Comparison of ENCODE assay signal across 1 cellular context in the genomic region with DNA sequence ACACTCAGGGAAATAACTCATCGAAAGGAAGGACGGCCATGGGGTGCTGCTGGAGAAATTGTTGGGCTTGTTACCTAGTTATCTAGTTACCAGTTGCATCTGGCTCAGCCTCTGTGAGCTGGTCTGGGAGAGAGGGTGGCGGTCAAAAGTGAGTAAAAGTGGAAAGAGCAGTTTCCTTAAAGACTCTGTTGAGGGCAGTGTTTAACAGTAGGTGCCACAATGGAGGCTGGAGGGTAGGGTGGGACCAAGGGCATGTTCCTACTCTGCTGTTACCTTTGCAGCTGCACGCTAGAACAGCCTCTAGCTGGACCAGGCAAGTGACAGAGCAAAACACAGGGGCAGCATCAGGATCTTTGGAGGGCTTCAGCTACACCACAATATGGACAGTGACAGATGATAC.
TF ChIP-seq lines count a peak whose summit lies in the region.

No MANE protein-coding gene starts in this region.

TF ChIP-seq in GM23338, 12 proteins besides CTCF, POLR2A, EP300 and RAD21 (continued from another document):
- TF ChIP-seq, protein P1, sequence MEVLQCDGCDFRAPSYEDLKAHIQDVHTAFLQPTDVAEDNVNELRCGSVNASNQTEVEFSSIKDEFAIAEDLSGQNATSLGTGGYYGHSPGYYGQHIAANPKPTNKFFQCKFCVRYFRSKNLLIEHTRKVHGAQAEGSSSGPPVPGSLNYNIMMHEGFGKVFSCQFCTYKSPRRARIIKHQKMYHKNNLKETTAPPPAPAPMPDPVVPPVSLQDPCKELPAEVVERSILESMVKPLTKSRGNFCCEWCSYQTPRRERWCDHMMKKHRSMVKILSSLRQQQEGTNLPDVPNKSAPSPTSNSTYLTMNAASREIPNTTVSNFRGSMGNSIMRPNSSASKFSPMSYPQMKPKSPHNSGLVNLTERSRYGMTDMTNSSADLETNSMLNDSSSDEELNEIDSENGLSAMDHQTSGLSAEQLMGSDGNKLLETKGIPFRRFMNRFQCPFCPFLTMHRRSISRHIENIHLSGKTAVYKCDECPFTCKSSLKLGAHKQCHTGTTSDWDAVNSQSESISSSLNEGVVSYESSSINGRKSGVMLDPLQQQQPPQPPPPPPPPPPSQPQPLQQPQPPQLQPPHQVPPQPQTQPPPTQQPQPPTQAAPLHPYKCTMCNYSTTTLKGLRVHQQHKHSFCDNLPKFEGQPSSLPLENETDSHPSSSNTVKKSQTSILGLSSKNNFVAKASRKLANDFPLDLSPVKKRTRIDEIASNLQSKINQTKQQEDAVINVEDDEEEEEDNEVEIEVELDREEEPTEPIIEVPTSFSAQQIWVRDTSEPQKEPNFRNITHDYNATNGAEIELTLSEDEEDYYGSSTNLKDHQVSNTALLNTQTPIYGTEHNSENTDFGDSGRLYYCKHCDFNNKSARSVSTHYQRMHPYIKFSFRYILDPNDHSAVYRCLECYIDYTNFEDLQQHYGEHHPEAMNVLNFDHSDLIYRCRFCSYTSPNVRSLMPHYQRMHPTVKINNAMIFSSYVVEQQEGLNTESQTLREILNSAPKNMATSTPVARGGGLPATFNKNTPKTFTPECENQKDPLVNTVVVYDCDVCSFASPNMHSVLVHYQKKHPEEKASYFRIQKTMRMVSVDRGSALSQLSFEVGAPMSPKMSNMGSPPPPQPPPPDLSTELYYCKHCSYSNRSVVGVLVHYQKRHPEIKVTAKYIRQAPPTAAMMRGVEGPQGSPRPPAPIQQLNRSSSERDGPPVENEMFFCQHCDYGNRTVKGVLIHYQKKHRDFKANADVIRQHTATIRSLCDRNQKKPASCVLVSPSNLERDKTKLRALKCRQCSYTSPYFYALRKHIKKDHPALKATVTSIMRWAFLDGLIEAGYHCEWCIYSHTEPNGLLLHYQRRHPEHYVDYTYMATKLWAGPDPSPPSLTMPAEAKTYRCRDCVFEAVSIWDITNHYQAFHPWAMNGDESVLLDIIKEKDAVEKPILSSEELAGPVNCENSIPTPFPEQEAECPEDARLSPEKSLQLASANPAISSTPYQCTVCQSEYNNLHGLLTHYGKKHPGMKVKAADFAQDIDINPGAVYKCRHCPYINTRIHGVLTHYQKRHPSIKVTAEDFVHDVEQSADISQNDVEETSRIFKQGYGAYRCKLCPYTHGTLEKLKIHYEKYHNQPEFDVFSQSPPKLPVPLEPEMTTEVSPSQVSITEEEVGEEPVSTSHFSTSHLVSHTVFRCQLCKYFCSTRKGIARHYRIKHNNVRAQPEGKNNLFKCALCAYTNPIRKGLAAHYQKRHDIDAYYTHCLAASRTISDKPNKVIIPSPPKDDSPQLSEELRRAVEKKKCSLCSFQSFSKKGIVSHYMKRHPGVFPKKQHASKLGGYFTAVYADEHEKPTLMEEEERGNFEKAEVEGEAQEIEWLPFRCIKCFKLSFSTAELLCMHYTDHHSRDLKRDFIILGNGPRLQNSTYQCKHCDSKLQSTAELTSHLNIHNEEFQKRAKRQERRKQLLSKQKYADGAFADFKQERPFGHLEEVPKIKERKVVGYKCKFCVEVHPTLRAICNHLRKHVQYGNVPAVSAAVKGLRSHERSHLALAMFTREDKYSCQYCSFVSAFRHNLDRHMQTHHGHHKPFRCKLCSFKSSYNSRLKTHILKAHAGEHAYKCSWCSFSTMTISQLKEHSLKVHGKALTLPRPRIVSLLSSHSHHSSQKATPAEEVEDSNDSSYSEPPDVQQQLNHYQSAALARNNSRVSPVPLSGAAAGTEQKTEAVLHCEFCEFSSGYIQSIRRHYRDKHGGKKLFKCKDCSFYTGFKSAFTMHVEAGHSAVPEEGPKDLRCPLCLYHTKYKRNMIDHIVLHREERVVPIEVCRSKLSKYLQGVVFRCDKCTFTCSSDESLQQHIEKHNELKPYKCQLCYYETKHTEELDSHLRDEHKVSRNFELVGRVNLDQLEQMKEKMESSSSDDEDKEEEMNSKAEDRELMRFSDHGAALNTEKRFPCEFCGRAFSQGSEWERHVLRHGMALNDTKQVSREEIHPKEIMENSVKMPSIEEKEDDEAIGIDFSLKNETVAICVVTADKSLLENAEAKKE (CRISPR knock-in tag; IDR thresholded peaks at IDR 0.05), result no peak
- TF ChIP-seq, protein P2, sequence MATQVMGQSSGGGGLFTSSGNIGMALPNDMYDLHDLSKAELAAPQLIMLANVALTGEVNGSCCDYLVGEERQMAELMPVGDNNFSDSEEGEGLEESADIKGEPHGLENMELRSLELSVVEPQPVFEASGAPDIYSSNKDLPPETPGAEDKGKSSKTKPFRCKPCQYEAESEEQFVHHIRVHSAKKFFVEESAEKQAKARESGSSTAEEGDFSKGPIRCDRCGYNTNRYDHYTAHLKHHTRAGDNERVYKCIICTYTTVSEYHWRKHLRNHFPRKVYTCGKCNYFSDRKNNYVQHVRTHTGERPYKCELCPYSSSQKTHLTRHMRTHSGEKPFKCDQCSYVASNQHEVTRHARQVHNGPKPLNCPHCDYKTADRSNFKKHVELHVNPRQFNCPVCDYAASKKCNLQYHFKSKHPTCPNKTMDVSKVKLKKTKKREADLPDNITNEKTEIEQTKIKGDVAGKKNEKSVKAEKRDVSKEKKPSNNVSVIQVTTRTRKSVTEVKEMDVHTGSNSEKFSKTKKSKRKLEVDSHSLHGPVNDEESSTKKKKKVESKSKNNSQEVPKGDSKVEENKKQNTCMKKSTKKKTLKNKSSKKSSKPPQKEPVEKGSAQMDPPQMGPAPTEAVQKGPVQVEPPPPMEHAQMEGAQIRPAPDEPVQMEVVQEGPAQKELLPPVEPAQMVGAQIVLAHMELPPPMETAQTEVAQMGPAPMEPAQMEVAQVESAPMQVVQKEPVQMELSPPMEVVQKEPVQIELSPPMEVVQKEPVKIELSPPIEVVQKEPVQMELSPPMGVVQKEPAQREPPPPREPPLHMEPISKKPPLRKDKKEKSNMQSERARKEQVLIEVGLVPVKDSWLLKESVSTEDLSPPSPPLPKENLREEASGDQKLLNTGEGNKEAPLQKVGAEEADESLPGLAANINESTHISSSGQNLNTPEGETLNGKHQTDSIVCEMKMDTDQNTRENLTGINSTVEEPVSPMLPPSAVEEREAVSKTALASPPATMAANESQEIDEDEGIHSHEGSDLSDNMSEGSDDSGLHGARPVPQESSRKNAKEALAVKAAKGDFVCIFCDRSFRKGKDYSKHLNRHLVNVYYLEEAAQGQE (IDR thresholded peaks at IDR 0.05; ENCODE audit: unreplicated experiment), result no peak
- no peak for TF ChIP-seq EZH2phosphoT487 (IDR thresholded peaks at IDR 0.05; ENCODE audit: unreplicated experiment)
- no peak for TF ChIP-seq EZH2 (IDR thresholded peaks at IDR 0.05; ENCODE audit: low read depth, unreplicated experiment)
- no peak for TF ChIP-seq JUNB (IDR thresholded peaks at IDR 0.05; ENCODE audit: unreplicated experiment)
- no peak for TF ChIP-seq NANOG (IDR thresholded peaks at IDR 0.05; ENCODE audit: borderline replicate concordance)
